ENCODE assay signal across 8 cellular contexts in the genomic region with DNA sequence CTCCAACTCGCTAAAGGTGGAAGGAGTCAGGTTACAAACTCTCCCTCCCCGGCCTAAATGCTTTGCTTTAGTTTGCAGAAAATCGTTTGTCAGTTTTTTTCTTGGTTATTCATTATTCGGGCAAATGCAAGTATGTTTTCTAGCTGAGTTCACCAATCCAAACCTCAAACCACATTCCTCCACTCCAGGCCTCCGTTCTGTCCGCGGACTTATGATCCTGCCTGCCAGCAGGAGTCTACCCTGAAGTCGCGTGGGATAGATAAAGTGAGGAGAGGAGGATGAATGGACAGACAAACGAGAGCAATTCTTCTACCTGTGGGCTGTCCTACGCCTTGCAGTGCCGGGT. TPM values are rescaled to one million over a fixed set of nuclear protein-coding genes. Genes with fewer than 3 reads are reported as not detected.
DNase-seq lines count a peak whose midpoint lies in the region; ATAC-seq and TF ChIP-seq lines count a peak whose summit lies in the region.

No MANE protein-coding gene starts in this region.

- no peak for TF ChIP-seq CTCF in KMS-11 (conservative IDR thresholded peaks at IDR 0.05; ENCODE audit: low read depth, low read length)
- TF ChIP-seq CTCF in cardiac fibroblast (IDR thresholded peaks at IDR 0.05; ENCODE audit: low read depth, low read length) = peak; percentile 37
- no peak for TF ChIP-seq CTCF in lower lobe of right lung (IDR thresholded peaks at IDR 0.05)
- TF ChIP-seq CTCF in upper lobe of right lung (IDR thresholded peaks at IDR 0.05) = no peak

- peaks cover 16% of the 10 kb centered on the region for H3K36me3 ChIP-seq in BLaER1
- H3K36me3 ChIP-seq in KMS-11 (ENCODE audit: insufficient read depth) = no peaks in the 10 kb centered on the region
- H3K36me3 ChIP-seq in lower lobe of right lung = peaks cover 35% of the 10 kb centered on the region
- peaks cover 39% of the 10 kb centered on the region for H3K36me3 ChIP-seq in upper lobe of right lung

- H3K9me3 ChIP-seq in BLaER1 (peaks cover 52% of the 10 kb centered on the region), lower lobe of right lung (no peaks in the 10 kb centered on the region), upper lobe of right lung (no peaks in the 10 kb centered on the region)

- H3K4me2 ChIP-seq in BLaER1 = peak overlapping the region; percentile 83
- peak overlapping the region; percentile 25 for H3K4me2 ChIP-seq in KMS-11

- H3K4me1 ChIP-seq in BLaER1 (peaks cover 34% of the 10 kb centered on the region), KMS-11 (ENCODE audit: low read depth, poor library complexity, severe bottlenecking) (no peaks in the 10 kb centered on the region), lower lobe of right lung (peaks cover 78% of the 10 kb centered on the region), upper lobe of right lung (peaks cover 24% of the 10 kb centered on the region)

- H4K20me1 ChIP-seq in BLaER1 = no peaks in the 10 kb centered on the region
- H4K20me1 ChIP-seq in KMS-11 (ENCODE audit: insufficient read depth) = no peaks in the 10 kb centered on the region

- intact Hi-C loops in lower lobe of right lung (cut with DNase I) = no loop called here
- intact Hi-C loops in upper lobe of right lung (cut with DNase I) = no loop called here

- H3K4me3 ChIP-seq in BLaER1 = peak overlapping the region; percentile 73
- H3K4me3 ChIP-seq in KMS-11 (IDR thresholded peaks at IDR 0.05; ENCODE audit: insufficient read depth, low read depth, low read length) = no peak overlapping the region
- H3K4me3 ChIP-seq in cardiac fibroblast (replicated peaks in 1 of 2; ENCODE audit: low read depth in 2 of 2, low read length in 2 of 2) = peak overlapping the region; percentile 79 to 98
- peak overlapping the region; percentile 79 for H3K4me3 ChIP-seq in lower lobe of right lung
- H3K4me3 ChIP-seq in upper lobe of right lung = peak overlapping the region; percentile 79

- H3K9ac ChIP-seq in BLaER1 = peak overlapping the region; percentile 74
- no peak overlapping the region for H3K9ac ChIP-seq in KMS-11

- H3K27ac ChIP-seq in BLaER1 (peak overlapping the region; percentile 78), KMS-11 (no peak overlapping the region), lower lobe of right lung (peak overlapping the region; percentile 95), upper lobe of right lung (peak overlapping the region; percentile 94)

- ATAC-seq in lower lobe of right lung (peak; percentile 1), upper lobe of right lung (no peak), HG02588 (IDR thresholded peaks at IDR 0.05; ENCODE audit: unreplicated experiment) (no peak), GM18868 (IDR thresholded peaks at IDR 0.05; ENCODE audit: unreplicated experiment) (no peak)

- DNase-seq in cardiac fibroblast (ENCODE audit: low read depth in 2 of 2) (peak; percentile 49 to 67), lower lobe of right lung (no peak), upper lobe of right lung (no peak), NCI-H345 treated with DMSO at 0.1 percent for 48 hours (lab: John Stamatoyannopoulos, UW; ENCODE audit: unreplicated experiment) (no peak)

- no peaks in the 10 kb centered on the region for H3K79me2 ChIP-seq in KMS-11 (ENCODE audit: insufficient read depth, low read depth)

- H3K27me3 ChIP-seq in BLaER1 (no peaks in the 10 kb centered on the region), KMS-11 (ENCODE audit: insufficient read depth, low read depth) (no peaks in the 10 kb centered on the region), lower lobe of right lung (ENCODE audit: low read depth) (peaks cover 23% of the 10 kb centered on the region), upper lobe of right lung (peaks cover 4% of the 10 kb centered on the region)

- H2AFZ ChIP-seq in KMS-11 (ENCODE audit: low read depth) = peak overlapping the region; percentile 88; the same call in 1 of the 2 replicates

RNA-seq across cellular contexts. Expression of gene ADAMTS1, which starts 1.3 kb away (rescaled TPM):
- total RNA-seq in lower lobe of right lung = 59.3 TPM
- total RNA-seq in upper lobe of right lung = 122 TPM

Comparison
In these comparisons a context has a peak if more than half of its experiments do, and no peak if none do; other contexts are left out.
1. DNase-seq: peak in cardiac fibroblast (2 of 2); none in lower lobe of right lung (single experiment), upper lobe of right lung (single experiment) and NCI-H345 treated with DMSO at 0.1 percent for 48 hours (single experiment).
2. ATAC-seq: peak in lower lobe of right lung (2 of 2); none in upper lobe of right lung (single experiment), HG02588 (single experiment) and GM18868 (single experiment).